Comparison of ENCODE assay signal across 27 cellular contexts in the genomic region with DNA sequence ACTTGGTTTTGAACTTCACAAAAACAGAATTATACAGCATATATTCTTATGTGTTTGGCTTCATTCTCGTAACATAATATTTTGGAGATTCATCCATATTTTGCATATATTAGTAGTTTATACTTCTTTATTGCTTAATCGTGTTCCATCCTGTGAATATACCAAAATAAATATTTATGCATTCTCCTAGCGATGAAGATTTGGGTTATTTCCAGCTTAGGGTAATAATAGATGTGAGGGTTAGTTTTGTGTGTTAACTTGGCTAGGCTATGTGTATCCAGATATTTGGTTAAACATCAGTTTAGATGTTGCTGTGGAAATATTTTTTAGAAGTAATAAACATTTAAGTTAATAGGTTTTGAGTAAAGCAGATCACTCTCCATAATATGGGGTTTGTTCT. TPM values are rescaled to one million over a fixed set of nuclear protein-coding genes. Genes with fewer than 3 reads are reported as not detected.
DNase-seq lines count a peak whose midpoint lies in the region; ATAC-seq, FAIRE-seq and TF ChIP-seq lines count a peak whose summit lies in the region.
"Had no signal": no experiment of that assay in that cellular context is flagged by ENCODE, and none has a peak within 500 bp of the region (broad histone marks: within the 10 kb centered on the region; RNA-seq: fewer than 3 reads in every experiment).

No MANE protein-coding gene starts in this region.

- H3K27ac Mint-ChIP-seq in CD4-positive, alpha-beta T cell = no peak overlapping the region
- H3K27ac Mint-ChIP-seq: activated CD8-positive, alpha-beta T cell treated with anti-CD3 and anti-CD28 coated beads for 36 hours; activated naive CD4-positive, alpha-beta T cell treated with anti-CD3 and anti-CD28 coated beads, Interleukin-2, amount 10 ng/mL, durations not matched to agents 7 days and 5 days; activated T-cell treated with anti-CD3 and anti-CD28 coated beads, Interleukin-2, amount 50 U/mL, for 24 hours; dendritic cell treated with granulocyte-macrophage colony-stimulating factor and Interleukin-4, amounts not matched to agents 40 ng/mL and 50 ng/mL, for 4 days; WTC11 had no signal

- H3K9me3 Mint-ChIP-seq in CD4-positive, alpha-beta T cell = no peaks in the 10 kb centered on the region
- H3K9me3 Mint-ChIP-seq: activated CD8-positive, alpha-beta T cell treated with anti-CD3 and anti-CD28 coated beads for 36 hours; activated naive CD4-positive, alpha-beta T cell treated with anti-CD3 and anti-CD28 coated beads, Interleukin-2, amount 10 ng/mL, durations not matched to agents 7 days and 5 days; activated T-cell treated with anti-CD3 and anti-CD28 coated beads, Interleukin-2, amount 50 U/mL, for 24 hours; dendritic cell treated with granulocyte-macrophage colony-stimulating factor and Interleukin-4, amounts not matched to agents 40 ng/mL and 50 ng/mL, for 4 days; WTC11 had no signal

- no peak for FAIRE-seq in HepG2 (lab: Jason Lieb, UNC)
- FAIRE-seq in kidney (lab: Jason Lieb, UNC) = peak; percentile 33
- FAIRE-seq: frontal cortex had no signal

- no peaks in the 10 kb centered on the region for H3K4me1 Mint-ChIP-seq in CD4-positive, alpha-beta T cell (ENCODE audit: low read depth)
- H3K4me1 Mint-ChIP-seq: activated naive CD4-positive, alpha-beta T cell treated with anti-CD3 and anti-CD28 coated beads, Interleukin-2, amount 10 ng/mL, durations not matched to agents 7 days and 5 days had no signal

- H3K27me3 ChIP-seq in liver (ENCODE audit: control insufficient read depth in 4 of 4, insufficient read depth in 4 of 4, low read length in 3 of 4) (no peaks in the 10 kb centered on the region), HepG2 (ENCODE audit: control insufficient read depth in 1 of 2, insufficient read depth in 2 of 2, low read length in 2 of 2) (no peaks in the 10 kb centered on the region; a peak in 1 of 5 replicates), sigmoid colon (no peaks in the 10 kb centered on the region)
- H3K27me3 ChIP-seq in CD4-positive, alpha-beta T cell (ENCODE audit: control insufficient read depth, insufficient read depth, low read length) = no peaks in the 10 kb centered on the region
- H3K27me3 ChIP-seq: MG63 had no signal

- no peaks in the 10 kb centered on the region for H3K9me3 ChIP-seq in liver (ENCODE audit: control insufficient read depth in 4 of 4, low read length in 3 of 4)
- H3K9me3 ChIP-seq in HepG2 (ENCODE audit: low read length) = no peaks in the 10 kb centered on the region
- no peaks in the 10 kb centered on the region for H3K9me3 ChIP-seq in kidney (ENCODE audit: control insufficient read depth in 1 of 2, low read length in 2 of 2)
- H3K9me3 ChIP-seq in sigmoid colon = no peaks in the 10 kb centered on the region
- no peaks in the 10 kb centered on the region for H3K9me3 ChIP-seq in CD4-positive, alpha-beta T cell (ENCODE audit: control insufficient read depth, low read length)
- H3K9me3 ChIP-seq: MG63 had no signal

- POLR2A ChIA-PET in HepG2 (lab: Yijun Ruan, JAX) = no interaction called here
- POLR2A ChIA-PET in CD4-positive, alpha-beta T cell (lab: Charles Lee) = no interaction called here

- WGBS in liver = 42% methylated on average over 3 of the region's 3 CpGs
- WGBS in HepG2 (ENCODE audit: low lambda C conversion rate) = 49% methylated on average over 3 of the region's 3 CpGs
- 73 to 77% methylated on average over 3 of the region's 3 CpGs for WGBS in sigmoid colon, 2 donors

- H3K4me3 Mint-ChIP-seq in CD4-positive, alpha-beta T cell = no peak overlapping the region
- H3K4me3 Mint-ChIP-seq: activated CD8-positive, alpha-beta T cell treated with anti-CD3 and anti-CD28 coated beads for 36 hours; activated naive CD4-positive, alpha-beta T cell treated with anti-CD3 and anti-CD28 coated beads, Interleukin-2, amount 10 ng/mL, durations not matched to agents 7 days and 5 days; activated T-cell treated with anti-CD3 and anti-CD28 coated beads, Interleukin-2, amount 50 U/mL, for 24 hours; dendritic cell treated with granulocyte-macrophage colony-stimulating factor and Interleukin-4, amounts not matched to agents 40 ng/mL and 50 ng/mL, for 4 days; WTC11 had no signal

- peaks cover 15% of the 10 kb centered on the region for H3K27me3 Mint-ChIP-seq in CD4-positive, alpha-beta T cell
- H3K27me3 Mint-ChIP-seq: activated naive CD4-positive, alpha-beta T cell treated with anti-CD3 and anti-CD28 coated beads, Interleukin-2, amount 10 ng/mL, durations not matched to agents 7 days and 5 days; dendritic cell treated with granulocyte-macrophage colony-stimulating factor and Interleukin-4, amounts not matched to agents 40 ng/mL and 50 ng/mL, for 4 days had no signal

- H3K27ac ChIP-seq in liver (ENCODE audit: low read depth in 1 of 2, low read length in 2 of 2) = peak overlapping the region; percentile 28 to 63
- H3K27ac ChIP-seq in HepG2 (ENCODE audit: extremely low read length, insufficient read depth, low read length) = no peak overlapping the region
- H3K27ac ChIP-seq in kidney (ENCODE audit: low read depth in 2 of 2, low read length in 2 of 2) = peak overlapping the region; percentile 15 to 81
- peak overlapping the region; percentile 89 to 95 (median 94) for H3K27ac ChIP-seq in sigmoid colon
- H3K27ac ChIP-seq in CD4-positive, alpha-beta T cell (ENCODE audit: low read depth, low read length) = no peak overlapping the region
- H3K27ac ChIP-seq: HL-60 had no signal

- no peak for TF ChIP-seq POLR2A in HepG2 (IDR thresholded peaks at IDR 0.05; ENCODE audit: insufficient read depth in 1 of 2, low read depth in 2 of 2, low read length in 2 of 2)
- no peak for TF ChIP-seq POLR2A in sigmoid colon (IDR thresholded peaks at IDR 0.05)

- no peaks in the 10 kb centered on the region for H3K79me2 ChIP-seq in HepG2 (ENCODE audit: insufficient read depth, low read length)

- no peaks in the 10 kb centered on the region for H3K36me3 Mint-ChIP-seq in CD4-positive, alpha-beta T cell (ENCODE audit: low read depth)
- H3K36me3 Mint-ChIP-seq: activated naive CD4-positive, alpha-beta T cell treated with anti-CD3 and anti-CD28 coated beads, Interleukin-2, amount 10 ng/mL, durations not matched to agents 7 days and 5 days; WTC11 had no signal

- H3K4me2 ChIP-seq in HepG2 (ENCODE audit: low read depth, low read length) = no peak overlapping the region

- H4K20me1 ChIP-seq in HepG2 (ENCODE audit: insufficient read depth, low read length) = no peaks in the 10 kb centered on the region

- TF ChIP-seq RAD21 in liver (IDR thresholded peaks at IDR 0.05) = no peak
- TF ChIP-seq RAD21 in HepG2 (CRISPR knock-in tag; IDR thresholded peaks at IDR 0.05) = no peak

- CTCF ChIA-PET in HepG2 (lab: Yijun Ruan, JAX; ENCODE audit: low intra/inter-chr PET ratio, low total read pairs) = no interaction called here
- CTCF ChIA-PET in CD4-positive, alpha-beta T cell (lab: Charles Lee) = no interaction called here

- BruUV-seq in HepG2 (replicated peaks; lab: Mats Ljungman, UMichigan) = no TSS peak

- TF ChIP-seq CTCF in liver (IDR thresholded peaks at IDR 0.05; ENCODE audit: low read depth, low read length, missing input control) (no peak), HepG2 (CRISPR knock-in tag; IDR thresholded peaks at IDR 0.05) (no peak), kidney (IDR thresholded peaks at IDR 0.05; ENCODE audit: borderline replicate concordance, extremely low read depth, insufficient read depth) (no peak), sigmoid colon (IDR thresholded peaks at IDR 0.05) (no peak)
- no peak for TF ChIP-seq CTCF in CD4-positive, alpha-beta T cell (IDR thresholded peaks at IDR 0.05)

- H3K9ac ChIP-seq in liver (ENCODE audit: low read depth in 1 of 2, low read length in 2 of 2) (peak overlapping the region in 1 of 2 donors; percentile 7), HepG2 (ENCODE audit: insufficient read depth, low read depth, low read length) (no peak overlapping the region), kidney (ENCODE audit: low read length in 2 of 2) (no peak overlapping the region)

- H3K4me3 ChIP-seq in liver (ENCODE audit: low read depth in 1 of 3, low read length in 3 of 3) (no peak overlapping the region), HepG2 (replicated peaks in 1 of 3; ENCODE audit: insufficient read depth in 1 of 3, low read depth in 2 of 3, low read length in 3 of 3) (no peak overlapping the region), kidney (ENCODE audit: low read length in 2 of 2) (no peak overlapping the region), sigmoid colon (no peak overlapping the region)
- H3K4me3 ChIP-seq: MG63 had no signal

- H3K36me3 ChIP-seq in liver (ENCODE audit: control insufficient read depth in 4 of 4, insufficient read depth in 3 of 4, low read depth in 1 of 4, low read length in 3 of 4) (no peaks in the 10 kb centered on the region), HepG2 (replicated peaks in 1 of 2; ENCODE audit: control insufficient read depth in 1 of 2, insufficient read depth in 2 of 2, low read length in 2 of 2) (no peaks in the 10 kb centered on the region), kidney (ENCODE audit: control insufficient read depth in 1 of 2, insufficient read depth in 2 of 2, low read length in 2 of 2) (no peaks in the 10 kb centered on the region), sigmoid colon (no peaks in the 10 kb centered on the region)
- H3K36me3 ChIP-seq: MG63 had no signal

- H2AFZ ChIP-seq in HepG2 (ENCODE audit: low read length) = no peak overlapping the region

- ATAC-seq in HepG2 = no peak
- ATAC-seq in CD4-positive, alpha-beta T cell (ENCODE audit: poor library complexity) = no peak
- ATAC-seq: activated CD8-positive, alpha-beta T cell treated with anti-CD3 and anti-CD28 coated beads for 36 hours; WTC11 had no signal

- TF ChIP-seq EP300 in HepG2 (IDR thresholded peaks at IDR 0.05; ENCODE audit: low read depth in 2 of 2, low read length in 2 of 2) = no peak
- no peak for TF ChIP-seq EP300 in HepG2 (CRISPR knock-in tag; IDR thresholded peaks at IDR 0.05; ENCODE audit: borderline replicate concordance)
- no peak for TF ChIP-seq EP300 in sigmoid colon (IDR thresholded peaks at IDR 0.05)

- DNase-seq in HepG2 (ENCODE audit: low spot score) (no peak), kidney (no peak), sigmoid colon (no peak), H4 (ENCODE audit: low spot score) (no peak), NCI-H69 (lab: John Stamatoyannopoulos, UW) (no peak), SHP77 treated with DMSO at 0.1 percent for 48 hours (lab: John Stamatoyannopoulos, UW) (no peak)
- no peak for DNase-seq in CD4-positive, alpha-beta T cell
- DNase-seq: activated CD8-positive, alpha-beta T cell treated with anti-CD3 and anti-CD28 coated beads for 36 hours; activated naive CD4-positive, alpha-beta T cell treated with anti-CD3 and anti-CD28 coated beads, Interleukin-2, amount 10 ng/mL, durations not matched to agents 7 days and 5 days; activated T-cell treated with anti-CD3 and anti-CD28 coated beads, Interleukin-2, amount 50 U/mL, for 24 hours; DMS153; GF-D8; IMR-90; MG63; NCI-H146; NCI-H2171 treated with DMSO at 0.1 percent for 48 hours; NCI-H82; occipital lobe; OCI-M1; stimulated activated CD4-positive, alpha-beta T cell treated with anti-CD3 and anti-CD28 coated beads, Interleukin-1b, Interleukin-23, amount 100 ng/mL, for 48 hours; stimulated activated naive CD4-positive, alpha-beta T cell treated with Interleukin-2 at 50 U/mL for 16 hours; T-helper 2 cell had no signal

- in situ Hi-C loops in HepG2 (cut with HindIII; ENCODE audit: extremely low pct_ligation_motif_present, low pct_unique_long_range_greater_than_20kb) = loop anchor here (25.0 kb wide), 1 partner anchor 315 kb away; no protein-coding TSS in a partner anchor

- H3K4me1 ChIP-seq in liver (ENCODE audit: control insufficient read depth in 4 of 4, insufficient read depth in 4 of 4, low read length in 3 of 4) (peaks cover 26 to 65% (median 56%) of the 10 kb centered on the region in 4 donors), HepG2 (ENCODE audit: insufficient read depth, low read length) (peaks cover 10% of the 10 kb centered on the region; the same call in 1 of the 2 replicates), kidney (ENCODE audit: control insufficient read depth in 1 of 2, insufficient read depth in 1 of 2, low read depth in 1 of 2, low read length in 2 of 2) (peaks cover 25 to 35% of the 10 kb centered on the region in 2 donors), sigmoid colon (peaks cover 0 to 79% (median 64%) of the 10 kb centered on the region in 4 donors)

- intact Hi-C loops in HepG2 (cut with micrococcal nuclease; ENCODE audit: unreplicated experiment) (no loop called here), kidney (cut with DNase I) (no loop called here), sigmoid colon (cut with DNase I) (loop anchor here (10.0 kb wide), 1 partner anchor 227 kb away; a partner anchor contains a TSS)
- intact Hi-C loops in CD4-positive, alpha-beta T cell (cut with DNase I, micrococcal nuclease) = no loop called here

RNA-seq across cellular contexts. Expression of a gene that starts 49.0 kb away (rescaled TPM):
- total RNA-seq in liver = 100 to 1,000 TPM in 1 of 2 donors, 1 to 10 TPM in 1; 6.3 to 116 TPM
- polyA plus RNA-seq in liver = 10 to 100 TPM; 31.0 to 69.1 TPM
- total RNA-seq in HepG2 (2016; rRNA removed; fragmentation: Illumina TruSeq; extraction: Trizol) = not detected in 2 replicates
- total RNA-seq in HepG2 (2016; cell fraction: cytosol; rRNA removed; fragmentation: Illumina TruSeq; extraction: Trizol; ENCODE audit: low read depth) = not detected in 2 replicates
- not detected in 2 replicates for total RNA-seq in HepG2 (2016; cell fraction: insoluble cytoplasmic fraction; rRNA removed; fragmentation: Illumina TruSeq; extraction: Trizol)
- total RNA-seq in HepG2 (2016; cell fraction: membrane; rRNA removed; fragmentation: Illumina TruSeq; extraction: Trizol) = 0.19 TPM in 1 of 2 replicates, not detected in the other
- not detected in 2 replicates for total RNA-seq in HepG2 (2016; cell fraction: nucleus; rRNA removed; fragmentation: Illumina TruSeq; extraction: Trizol)
- polyA plus RNA-seq in HepG2 (2011; rRNA removed) = 0.03 and 0.04 TPM in 2 replicates
- 0.03 and 0.05 TPM in 2 replicates for polyA plus RNA-seq in HepG2 (2011; cell fraction: cytosol; rRNA removed)
- polyA plus RNA-seq in HepG2 (2011; cell fraction: nucleus; rRNA removed) = not detected in 2 replicates
- polyA plus RNA-seq in HepG2 (2012) = not detected in 2 replicates
- polyA plus RNA-seq in HepG2 (2016; cell fraction: cytosol; fragmentation: Illumina TruSeq; extraction: Trizol; ENCODE audit: low read depth) = not detected in 2 replicates
- 0.05 TPM in 1 of 2 replicates, not detected in the other for polyA plus RNA-seq in HepG2 (2016; cell fraction: insoluble cytoplasmic fraction; fragmentation: Illumina TruSeq; extraction: Trizol; ENCODE audit: low read depth)
- not detected in 2 replicates for polyA plus RNA-seq in HepG2 (2016; cell fraction: membrane; fragmentation: Illumina TruSeq; extraction: Trizol; ENCODE audit: low read depth)
- not detected in 2 replicates for polyA plus RNA-seq in HepG2 (2016; cell fraction: nucleus; fragmentation: Illumina TruSeq; extraction: Trizol; ENCODE audit: insufficient read depth, low read depth)
- polyA minus RNA-seq in HepG2 (2011; rRNA and poly(A)+ RNA removed; ENCODE audit: low replicate concordance) = 74.9 TPM in 1 of 2 replicates, not detected in the other
- 0.30 and 0.88 TPM in 2 replicates for polyA minus RNA-seq in HepG2 (2011; cell fraction: cytosol; rRNA and poly(A)+ RNA removed)
- polyA minus RNA-seq in HepG2 (2011; cell fraction: nucleus; rRNA and poly(A)+ RNA removed) = not detected in 2 replicates
- total RNA-seq in kidney = 45.0 TPM
- polyA plus RNA-seq in kidney (ENCODE audit: insufficient read depth, low read depth, low replicate concordance) = 106 TPM
- 1,000 to 10,000 TPM in 1 of 4 donors, 100 to 1,000 TPM in 3; 254 to 1,066 (median 595) TPM for total RNA-seq in sigmoid colon
- polyA plus RNA-seq in sigmoid colon = 100 to 1,000 TPM in 1 of 3 donors, 10 to 100 TPM in 2; 38.4 to 162 (median 48.0) TPM
- total RNA-seq in H4 (2014; rRNA removed; shearing (Covaris generic)) = 0.45 and 1.0 TPM in 2 replicates
- total RNA-seq in CD4-positive, alpha-beta T cell = not detected
- total RNA-seq: activated CD8-positive, alpha-beta T cell treated with anti-CD3 and anti-CD28 coated beads for 36 hours had no signal

Comparison
In these comparisons a context has a peak if more than half of its experiments do, and no peak if none do; other contexts are left out.
1. H3K27ac ChIP-seq: peak in liver (2 of 2), kidney (2 of 2) and sigmoid colon (4 of 4); none in HepG2 (single experiment) and CD4-positive, alpha-beta T cell (single experiment).